ENCODE assay signal across 18 cellular contexts in genomic region chr11:57940044-57940781, GRCh38.
A peak's percentile ranks its signal among the peaks of the same experiment; 100 is the strongest.
DNase-seq lines count a peak whose midpoint lies in the region; ATAC-seq, FAIRE-seq and TF ChIP-seq lines count a peak whose summit lies in the region.
"Had no signal": no experiment of that assay in that cellular context is flagged by ENCODE, and none has a peak within 500 bp of the region (broad histone marks: within the 10 kb centered on the region; RNA-seq: fewer than 3 reads in every experiment).

No MANE protein-coding gene starts in this region.

- H3K27ac ChIP-seq in epithelial cell of prostate (peak overlapping the region; percentile 61), keratinocyte (ENCODE audit: control insufficient read depth, insufficient read depth, low read length) (peak overlapping the region; percentile 1), vagina (peak overlapping the region; percentile 36), heart right ventricle (no peak overlapping the region)
- H3K27ac ChIP-seq: 22Rv1, BLaER1, HL-60 had no signal

- no peak for TF ChIP-seq POLR2A in vagina (IDR thresholded peaks at IDR 0.05)

- no peak overlapping the region for H3K9ac ChIP-seq in keratinocyte (ENCODE audit: control insufficient read depth, extremely low read depth, insufficient read depth, low read length)
- H3K9ac ChIP-seq: BLaER1 had no signal

- H3K79me2 ChIP-seq in keratinocyte (ENCODE audit: control insufficient read depth, insufficient read depth, low read length) = no peaks in the 10 kb centered on the region

- ATAC-seq in heart right ventricle = no peak
- ATAC-seq: GM12878 had no signal

- dilution Hi-C loops in keratinocyte (cut with MboI; ENCODE audit: extremely low pct_ligation_motif_present, low sequenced_read_pairs) = no loop called here

- H3K27me3 ChIP-seq in keratinocyte (ENCODE audit: control insufficient read depth, extremely low read depth, insufficient read depth, low read length) (no peaks in the 10 kb centered on the region), vagina (no peaks in the 10 kb centered on the region), heart right ventricle (no peaks in the 10 kb centered on the region)
- H3K27me3 ChIP-seq: BLaER1 had no signal

- H2AFZ ChIP-seq in keratinocyte (ENCODE audit: control insufficient read depth, low read length) = peak overlapping the region; percentile 10

- 81 to 85% methylated on average over 4 of the region's 4 CpGs for WGBS in heart right ventricle, 2 donors

- no peaks in the 10 kb centered on the region for H3K9me1 ChIP-seq in keratinocyte (ENCODE audit: control insufficient read depth, extremely low read depth, insufficient read depth, low read length)

- H3K4me1 ChIP-seq in keratinocyte (ENCODE audit: control insufficient read depth, extremely low read depth, insufficient read depth, low read length) (peaks cover 29% of the 10 kb centered on the region), vagina (no peaks in the 10 kb centered on the region), heart right ventricle (peaks cover 0 to 4% (median 0%) of the 10 kb centered on the region in 9 donors)
- H3K4me1 ChIP-seq: BLaER1, Caco-2 had no signal

- intact Hi-C loops in vagina (cut with DNase I) = no loop called here
- intact Hi-C loops in heart right ventricle (cut with DNase I) = no loop called here

- H3K36me3 ChIP-seq in keratinocyte (ENCODE audit: control insufficient read depth in 2 of 2, extremely low read depth in 1 of 2, insufficient read depth in 2 of 2, low read length in 2 of 2) = no peaks in the 10 kb centered on the region
- no peaks in the 10 kb centered on the region for H3K36me3 ChIP-seq in vagina
- no peaks in the 10 kb centered on the region for H3K36me3 ChIP-seq in heart right ventricle
- H3K36me3 ChIP-seq: BLaER1 had no signal

- H4K20me1 ChIP-seq in keratinocyte (ENCODE audit: control insufficient read depth, extremely low read depth, insufficient read depth, low read length) = no peaks in the 10 kb centered on the region
- H4K20me1 ChIP-seq: BLaER1 had no signal

- TF ChIP-seq CTCF in keratinocyte (optimal IDR thresholded peaks at IDR 0.05 in 1 of 3, IDR thresholded peaks at IDR 0.05 in 1 of 3, conservative IDR thresholded peaks at IDR 0.05 in 1 of 3; ENCODE audit: extremely low read depth in 1 of 3, insufficient read depth in 2 of 3, low read length in 3 of 3) = no peak
- TF ChIP-seq CTCF in vagina (IDR thresholded peaks at IDR 0.05) = no peak
- no peak for TF ChIP-seq CTCF in heart right ventricle (IDR thresholded peaks at IDR 0.05)

- FAIRE-seq in keratinocyte (lab: Jason Lieb, UNC) = peak; percentile 44
- FAIRE-seq: GM12878, GM18507 had no signal

- peak; percentile 1 for DNase-seq in DMS53 (lab: John Stamatoyannopoulos, UW)
- no peak for DNase-seq in DMS53 treated with DMSO at 0.1 percent for 48 hours (lab: John Stamatoyannopoulos, UW; ENCODE audit: unreplicated experiment)
- peak; percentile 33 for DNase-seq in epithelial cell of prostate (ENCODE audit: low read depth, low spot score)
- no peak for DNase-seq in keratinocyte (ENCODE audit: low read depth, low spot score)
- no peak for DNase-seq in vagina (ENCODE audit: extremely low spot score in 2 of 2)
- no peak for DNase-seq in NCI-H1105 (lab: John Stamatoyannopoulos, UW)
- no peak for DNase-seq in heart right ventricle
- DNase-seq in HPDE6-E6E7 (ENCODE audit: extremely low spot score) = no peak
- DNase-seq: AML-193; Caco-2; CD8-positive, alpha-beta memory T cell; DMS79; H7 had no signal

- peak overlapping the region; percentile 4 for H3K4me2 ChIP-seq in keratinocyte (ENCODE audit: control insufficient read depth, extremely low read depth, insufficient read depth, low read depth, low read length)
- H3K4me2 ChIP-seq: BLaER1 had no signal

- H3K9me3 ChIP-seq in keratinocyte (ENCODE audit: control insufficient read depth, low read depth, low read length) (no peaks in the 10 kb centered on the region), vagina (no peaks in the 10 kb centered on the region), heart right ventricle (no peaks in the 10 kb centered on the region)
- H3K9me3 ChIP-seq: Caco-2 had no signal

- H3K4me3 ChIP-seq in keratinocyte (ENCODE audit: control insufficient read depth in 2 of 3, extremely low read depth in 1 of 3, insufficient read depth in 2 of 3, low read depth in 1 of 3, low read length in 3 of 3) (no peak overlapping the region), vagina (no peak overlapping the region), heart right ventricle (no peak overlapping the region)
- H3K4me3 ChIP-seq: BLaER1, GM12878 had no signal

Comparison
In these comparisons a context has a peak if more than half of its experiments do, and no peak if none do; other contexts are left out.
1. DNase-seq: peak in DMS53 (single experiment) and epithelial cell of prostate (single experiment); none in DMS53 treated with DMSO at 0.1 percent for 48 hours (single experiment), keratinocyte (single experiment), vagina (0 of 2), NCI-H1105 (single experiment), heart right ventricle (0 of 2) and HPDE6-E6E7 (single experiment).
2. H3K27ac ChIP-seq: peak in epithelial cell of prostate (single experiment), keratinocyte (single experiment) and vagina (single experiment); none in heart right ventricle (0 of 10).